In the genomic region with DNA sequence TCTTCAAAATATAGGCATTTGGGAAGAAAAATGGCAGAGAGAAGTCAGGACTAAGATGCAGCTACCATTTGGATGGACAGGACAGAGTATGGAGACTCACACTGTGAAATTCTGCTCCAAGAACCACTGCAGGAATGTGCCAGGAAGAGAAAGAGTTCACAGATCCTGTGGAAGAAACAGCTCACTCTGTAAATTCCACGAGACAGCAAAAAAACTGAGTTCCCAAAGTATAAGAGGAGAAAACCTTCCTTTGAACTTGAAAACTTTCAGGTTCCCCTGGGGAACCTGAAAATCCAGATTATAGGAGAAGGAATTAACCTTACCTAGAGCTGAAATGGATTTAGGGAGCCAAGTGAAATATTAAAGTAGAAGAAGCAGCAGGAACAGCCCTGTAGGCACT, we compare ENCODE assay signal across 1 cellular context.
TF ChIP-seq lines count a peak whose summit lies in the region.

No MANE protein-coding gene starts in this region.

TF ChIP-seq in HepG2, 621 proteins besides CTCF, POLR2A, EP300 and RAD21 (continued from another document):
- TF ChIP-seq PRMT3 (CRISPR knock-in tag; IDR thresholded peaks at IDR 0.05; ENCODE audit: borderline replicate concordance, low read depth): no peak
- no peak for TF ChIP-seq MYC (CRISPR knock-in tag; IDR thresholded peaks at IDR 0.05; ENCODE audit: borderline replicate concordance)
